Comparison of ENCODE assay signal across 10 cellular contexts in genomic region chr14:22791302-22791701, GRCh38. TPM values are rescaled to one million over a fixed set of nuclear protein-coding genes. Genes with fewer than 3 reads are reported as not detected.
DNase-seq lines count a peak whose midpoint lies in the region; ATAC-seq and TF ChIP-seq lines count a peak whose summit lies in the region.
"Had no signal": no experiment of that assay in that cellular context is flagged by ENCODE, and none has a peak within 500 bp of the region (broad histone marks: within the 10 kb centered on the region; RNA-seq: fewer than 3 reads in every experiment).

No MANE protein-coding gene starts in this region.

- CTCF ChIA-PET in CD8-positive, alpha-beta T cell (lab: Charles Lee), result interaction anchor here (0.6 kb wide), 1 partner anchor 62 kb away, joined by 3 read pairs; no protein-coding TSS in a partner anchor

- no peak overlapping the region for H3K4me3 ChIP-seq in epithelial cell of esophagus (ENCODE audit: low read length)
- H3K4me3 ChIP-seq in neutrophil (ENCODE audit: low read depth in 1 of 2, low read length in 1 of 2), result no peak overlapping the region
- H3K4me3 ChIP-seq in CD8-positive, alpha-beta T cell (ENCODE audit: low read depth, low read length), result no peak overlapping the region
- H3K4me3 ChIP-seq in endodermal cell (ENCODE audit: low read length), result no peak overlapping the region

- no peak for ATAC-seq in GM18870 (IDR thresholded peaks at IDR 0.05; ENCODE audit: unreplicated experiment)
- ATAC-seq in CD8-positive, alpha-beta T cell, result no peak

- DNase-seq in Daoy (ENCODE audit: low read depth), result peak; percentile 80
- peak; percentile 23 for DNase-seq in MV-4-11 (lab: John Stamatoyannopoulos, UW)
- DNase-seq in epithelial cell of esophagus (ENCODE audit: low read depth), result peak; percentile 67
- DNase-seq in activated CD4-positive, alpha-beta T cell treated with anti-CD3 and anti-CD28 coated beads for 1 hour, result no peak
- DNase-seq in CD8-positive, alpha-beta T cell, result no peak
- DNase-seq in endodermal cell, result no peak
- DNase-seq: GDM1, T-helper 2 cell had no signal

- H3K27ac Mint-ChIP-seq in CD8-positive, alpha-beta T cell, result no peak overlapping the region
- H3K27ac Mint-ChIP-seq in endodermal cell, result no peak overlapping the region

- H3K4me1 ChIP-seq in neutrophil (ENCODE audit: control insufficient read depth in 1 of 2, insufficient read depth in 1 of 2, low read depth in 1 of 2, low read length in 1 of 2) (peaks cover 10 to 31% of the 10 kb centered on the region in 2 experiments), endodermal cell (ENCODE audit: control insufficient read depth, insufficient read depth, low read length) (no peaks in the 10 kb centered on the region)
- H3K4me1 ChIP-seq in CD8-positive, alpha-beta T cell (ENCODE audit: insufficient read depth, low read length), result no peaks in the 10 kb centered on the region

- H3K4me3 Mint-ChIP-seq in CD8-positive, alpha-beta T cell, result no peak overlapping the region
- H3K4me3 Mint-ChIP-seq in endodermal cell, result no peak overlapping the region

- no peak for TF ChIP-seq CTCF in epithelial cell of esophagus (IDR thresholded peaks at IDR 0.05; ENCODE audit: insufficient read depth, low read depth, low read length, missing control alignments)
- TF ChIP-seq CTCF in neutrophil (IDR thresholded peaks at IDR 0.05), result no peak
- TF ChIP-seq CTCF in CD8-positive, alpha-beta T cell (IDR thresholded peaks at IDR 0.05), result no peak
- TF ChIP-seq CTCF in endodermal cell (conservative IDR thresholded peaks at IDR 0.05), result no peak

- no peaks in the 10 kb centered on the region for H3K9me3 ChIP-seq in neutrophil
- no peaks in the 10 kb centered on the region for H3K9me3 ChIP-seq in CD8-positive, alpha-beta T cell (ENCODE audit: low read length)
- no peaks in the 10 kb centered on the region for H3K9me3 ChIP-seq in endodermal cell (ENCODE audit: control insufficient read depth, low read length)

- H3K9ac ChIP-seq in endodermal cell (ENCODE audit: extremely low read depth, low read length, poor library complexity, severe bottlenecking), result no peak overlapping the region

- H3K27me3 ChIP-seq in neutrophil (no peaks in the 10 kb centered on the region), endodermal cell (ENCODE audit: control insufficient read depth, insufficient read depth, low read length, poor library complexity, severe bottlenecking) (no peaks in the 10 kb centered on the region)
- H3K27me3 ChIP-seq in CD8-positive, alpha-beta T cell (ENCODE audit: insufficient read depth, low read length), result no peaks in the 10 kb centered on the region

- 90 to 94% methylated on average over 3 of the region's 3 CpGs for WGBS in endodermal cell (ENCODE audit: insufficient coverage in 1 of 2, insufficient read length in 1 of 2), 2 experiments

- intact Hi-C loops in CD8-positive, alpha-beta T cell (cut with DNase I, micrococcal nuclease), result no loop called here

- no peaks in the 10 kb centered on the region for H3K4me1 Mint-ChIP-seq in CD8-positive, alpha-beta T cell (ENCODE audit: low read depth)
- peaks cover 3% of the 10 kb centered on the region for H3K4me1 Mint-ChIP-seq in endodermal cell

- no peaks in the 10 kb centered on the region for H3K36me3 Mint-ChIP-seq in CD8-positive, alpha-beta T cell
- peaks cover 2% of the 10 kb centered on the region for H3K36me3 Mint-ChIP-seq in endodermal cell (ENCODE audit: low read depth)

- POLR2A ChIA-PET in CD8-positive, alpha-beta T cell (lab: Charles Lee), result interaction anchor here (0.6 to 0.9 kb wide), 2 partner anchors 165 to 186 kb away, joined by 3 to 4 read pairs; no protein-coding TSS in a partner anchor

- H3K27me3 Mint-ChIP-seq in CD8-positive, alpha-beta T cell (ENCODE audit: low read depth), result peaks cover 9% of the 10 kb centered on the region
- H3K27me3 Mint-ChIP-seq in endodermal cell (ENCODE audit: insufficient read depth), result peaks cover 2% of the 10 kb centered on the region

- H3K27ac ChIP-seq in neutrophil (peak overlapping the region; percentile 23), endodermal cell (ENCODE audit: low read depth, low read length) (no peak overlapping the region)
- H3K27ac ChIP-seq in CD8-positive, alpha-beta T cell (ENCODE audit: low read depth, low read length), result no peak overlapping the region

- no peaks in the 10 kb centered on the region for H3K9me3 Mint-ChIP-seq in CD8-positive, alpha-beta T cell
- no peaks in the 10 kb centered on the region for H3K9me3 Mint-ChIP-seq in endodermal cell

- H3K36me3 ChIP-seq in neutrophil (no peaks in the 10 kb centered on the region), endodermal cell (ENCODE audit: control insufficient read depth, insufficient read depth, low read length) (no peaks in the 10 kb centered on the region)
- H3K36me3 ChIP-seq in CD8-positive, alpha-beta T cell (ENCODE audit: insufficient read depth, low read length), result no peaks in the 10 kb centered on the region

RNA-seq across cellular contexts. Expression of gene SLC7A7, which starts 23.9 kb away (rescaled TPM):
- 0.51 and 1.8 TPM in 2 replicates for total RNA-seq in Daoy (2014; rRNA removed; shearing (Covaris generic))
- under 1 TPM; 0.33 TPM for total RNA-seq in CD8-positive, alpha-beta T cell
- total RNA-seq in endodermal cell, result 10 to 100 TPM; 16.7 to 17.0 TPM
- 8.4 TPM for polyA plus RNA-seq in endodermal cell (2013, experiment 1 of 2)
- 7.2 TPM for polyA plus RNA-seq in endodermal cell (2013, experiment 2 of 2)

RNA-seq across cellular contexts. Expression of gene OXA1L, which starts 24.8 kb away (rescaled TPM):
- total RNA-seq in Daoy (2014; rRNA removed; shearing (Covaris generic)), result 89.7 and 96.9 TPM in 2 replicates
- total RNA-seq in CD8-positive, alpha-beta T cell, result 100 to 1,000 TPM; 186 to 192 TPM
- 100 to 1,000 TPM; 114 TPM for total RNA-seq in endodermal cell
- 126 TPM for polyA plus RNA-seq in endodermal cell (2013, experiment 1 of 2)
- polyA plus RNA-seq in endodermal cell (2013, experiment 2 of 2), result 96.0 TPM

RNA-seq across cellular contexts. Expression of gene MRPL52, which starts 38.4 kb away (rescaled TPM):
- total RNA-seq in Daoy (2014; rRNA removed; shearing (Covaris generic)), result 174 and 223 TPM in 2 replicates
- 10 to 100 TPM; 22.3 to 25.7 TPM for total RNA-seq in CD8-positive, alpha-beta T cell
- total RNA-seq in endodermal cell, result 100 to 1,000 TPM; 192 to 204 TPM
- 125 TPM for polyA plus RNA-seq in endodermal cell (2013, experiment 1 of 2)
- polyA plus RNA-seq in endodermal cell (2013, experiment 2 of 2), result 133 TPM

RNA-seq across cellular contexts. Expression of gene MMP14, which starts 45.1 kb away (rescaled TPM):
- 158 and 176 TPM in 2 replicates for total RNA-seq in Daoy (2014; rRNA removed; shearing (Covaris generic))
- 1 to 10 TPM; 1.4 TPM for total RNA-seq in CD8-positive, alpha-beta T cell
- total RNA-seq in endodermal cell, result 100 to 1,000 TPM; 181 to 220 TPM
- 75.6 TPM for polyA plus RNA-seq in endodermal cell (2013, experiment 1 of 2)
- polyA plus RNA-seq in endodermal cell (2013, experiment 2 of 2), result 86.6 TPM

Comparison
In these comparisons a context has a peak if more than half of its experiments do, and no peak if none do; other contexts are left out.
1. DNase-seq: peak in Daoy (single experiment), MV-4-11 (single experiment) and epithelial cell of esophagus (single experiment); none in activated CD4-positive, alpha-beta T cell treated with anti-CD3 and anti-CD28 coated beads for 1 hour (single experiment), CD8-positive, alpha-beta T cell (0 of 7) and endodermal cell (single experiment).